In the genomic region with DNA sequence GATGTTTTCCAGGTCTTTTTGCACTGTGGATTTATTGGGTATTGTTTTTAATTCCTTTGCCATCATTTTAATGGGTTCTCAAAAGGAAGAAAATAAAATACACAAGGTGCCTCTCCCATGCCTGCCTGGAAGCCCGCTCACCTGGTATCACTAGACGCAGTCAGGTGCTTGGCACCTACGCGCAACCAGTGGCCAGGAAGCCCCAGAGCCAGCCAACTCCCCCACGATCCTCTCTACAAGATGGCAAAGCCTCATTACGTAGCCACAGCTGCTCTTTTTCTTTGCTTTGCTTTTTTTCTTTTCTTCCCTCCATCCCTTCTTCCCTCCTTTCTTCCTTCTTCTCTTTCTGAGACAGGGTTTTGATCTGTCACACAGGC, we compare ENCODE assay signal across 1 cellular context.
TF ChIP-seq lines count a peak whose summit lies in the region.

No MANE protein-coding gene starts in this region.

TF ChIP-seq in H1, 55 proteins besides CTCF, POLR2A, EP300 and RAD21:
- TF ChIP-seq, protein P1, sequence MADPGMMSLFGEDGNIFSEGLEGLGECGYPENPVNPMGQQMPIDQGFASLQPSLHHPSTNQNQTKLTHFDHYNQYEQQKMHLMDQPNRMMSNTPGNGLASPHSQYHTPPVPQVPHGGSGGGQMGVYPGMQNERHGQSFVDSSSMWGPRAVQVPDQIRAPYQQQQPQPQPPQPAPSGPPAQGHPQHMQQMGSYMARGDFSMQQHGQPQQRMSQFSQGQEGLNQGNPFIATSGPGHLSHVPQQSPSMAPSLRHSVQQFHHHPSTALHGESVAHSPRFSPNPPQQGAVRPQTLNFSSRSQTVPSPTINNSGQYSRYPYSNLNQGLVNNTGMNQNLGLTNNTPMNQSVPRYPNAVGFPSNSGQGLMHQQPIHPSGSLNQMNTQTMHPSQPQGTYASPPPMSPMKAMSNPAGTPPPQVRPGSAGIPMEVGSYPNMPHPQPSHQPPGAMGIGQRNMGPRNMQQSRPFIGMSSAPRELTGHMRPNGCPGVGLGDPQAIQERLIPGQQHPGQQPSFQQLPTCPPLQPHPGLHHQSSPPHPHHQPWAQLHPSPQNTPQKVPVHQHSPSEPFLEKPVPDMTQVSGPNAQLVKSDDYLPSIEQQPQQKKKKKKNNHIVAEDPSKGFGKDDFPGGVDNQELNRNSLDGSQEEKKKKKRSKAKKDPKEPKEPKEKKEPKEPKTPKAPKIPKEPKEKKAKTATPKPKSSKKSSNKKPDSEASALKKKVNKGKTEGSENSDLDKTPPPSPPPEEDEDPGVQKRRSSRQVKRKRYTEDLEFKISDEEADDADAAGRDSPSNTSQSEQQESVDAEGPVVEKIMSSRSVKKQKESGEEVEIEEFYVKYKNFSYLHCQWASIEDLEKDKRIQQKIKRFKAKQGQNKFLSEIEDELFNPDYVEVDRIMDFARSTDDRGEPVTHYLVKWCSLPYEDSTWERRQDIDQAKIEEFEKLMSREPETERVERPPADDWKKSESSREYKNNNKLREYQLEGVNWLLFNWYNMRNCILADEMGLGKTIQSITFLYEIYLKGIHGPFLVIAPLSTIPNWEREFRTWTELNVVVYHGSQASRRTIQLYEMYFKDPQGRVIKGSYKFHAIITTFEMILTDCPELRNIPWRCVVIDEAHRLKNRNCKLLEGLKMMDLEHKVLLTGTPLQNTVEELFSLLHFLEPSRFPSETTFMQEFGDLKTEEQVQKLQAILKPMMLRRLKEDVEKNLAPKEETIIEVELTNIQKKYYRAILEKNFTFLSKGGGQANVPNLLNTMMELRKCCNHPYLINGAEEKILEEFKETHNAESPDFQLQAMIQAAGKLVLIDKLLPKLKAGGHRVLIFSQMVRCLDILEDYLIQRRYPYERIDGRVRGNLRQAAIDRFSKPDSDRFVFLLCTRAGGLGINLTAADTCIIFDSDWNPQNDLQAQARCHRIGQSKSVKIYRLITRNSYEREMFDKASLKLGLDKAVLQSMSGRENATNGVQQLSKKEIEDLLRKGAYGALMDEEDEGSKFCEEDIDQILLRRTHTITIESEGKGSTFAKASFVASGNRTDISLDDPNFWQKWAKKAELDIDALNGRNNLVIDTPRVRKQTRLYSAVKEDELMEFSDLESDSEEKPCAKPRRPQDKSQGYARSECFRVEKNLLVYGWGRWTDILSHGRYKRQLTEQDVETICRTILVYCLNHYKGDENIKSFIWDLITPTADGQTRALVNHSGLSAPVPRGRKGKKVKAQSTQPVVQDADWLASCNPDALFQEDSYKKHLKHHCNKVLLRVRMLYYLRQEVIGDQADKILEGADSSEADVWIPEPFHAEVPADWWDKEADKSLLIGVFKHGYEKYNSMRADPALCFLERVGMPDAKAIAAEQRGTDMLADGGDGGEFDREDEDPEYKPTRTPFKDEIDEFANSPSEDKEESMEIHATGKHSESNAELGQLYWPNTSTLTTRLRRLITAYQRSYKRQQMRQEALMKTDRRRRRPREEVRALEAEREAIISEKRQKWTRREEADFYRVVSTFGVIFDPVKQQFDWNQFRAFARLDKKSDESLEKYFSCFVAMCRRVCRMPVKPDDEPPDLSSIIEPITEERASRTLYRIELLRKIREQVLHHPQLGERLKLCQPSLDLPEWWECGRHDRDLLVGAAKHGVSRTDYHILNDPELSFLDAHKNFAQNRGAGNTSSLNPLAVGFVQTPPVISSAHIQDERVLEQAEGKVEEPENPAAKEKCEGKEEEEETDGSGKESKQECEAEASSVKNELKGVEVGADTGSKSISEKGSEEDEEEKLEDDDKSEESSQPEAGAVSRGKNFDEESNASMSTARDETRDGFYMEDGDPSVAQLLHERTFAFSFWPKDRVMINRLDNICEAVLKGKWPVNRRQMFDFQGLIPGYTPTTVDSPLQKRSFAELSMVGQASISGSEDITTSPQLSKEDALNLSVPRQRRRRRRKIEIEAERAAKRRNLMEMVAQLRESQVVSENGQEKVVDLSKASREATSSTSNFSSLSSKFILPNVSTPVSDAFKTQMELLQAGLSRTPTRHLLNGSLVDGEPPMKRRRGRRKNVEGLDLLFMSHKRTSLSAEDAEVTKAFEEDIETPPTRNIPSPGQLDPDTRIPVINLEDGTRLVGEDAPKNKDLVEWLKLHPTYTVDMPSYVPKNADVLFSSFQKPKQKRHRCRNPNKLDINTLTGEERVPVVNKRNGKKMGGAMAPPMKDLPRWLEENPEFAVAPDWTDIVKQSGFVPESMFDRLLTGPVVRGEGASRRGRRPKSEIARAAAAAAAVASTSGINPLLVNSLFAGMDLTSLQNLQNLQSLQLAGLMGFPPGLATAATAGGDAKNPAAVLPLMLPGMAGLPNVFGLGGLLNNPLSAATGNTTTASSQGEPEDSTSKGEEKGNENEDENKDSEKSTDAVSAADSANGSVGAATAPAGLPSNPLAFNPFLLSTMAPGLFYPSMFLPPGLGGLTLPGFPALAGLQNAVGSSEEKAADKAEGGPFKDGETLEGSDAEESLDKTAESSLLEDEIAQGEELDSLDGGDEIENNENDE (IDR thresholded peaks at IDR 0.05; ENCODE audit: insufficient replicate concordance, low read length): no peak
- TF ChIP-seq PHF8 (conservative IDR thresholded peaks at IDR 0.05; ENCODE audit: low read depth, low read length): no peak
- no peak for TF ChIP-seq ASH2L (IDR thresholded peaks at IDR 0.05; ENCODE audit: low read length)
- TF ChIP-seq GABPA (IDR thresholded peaks at IDR 0.05; ENCODE audit: borderline replicate concordance, insufficient read depth, low read length): no peak
- no peak for TF ChIP-seq CREB1 (IDR thresholded peaks at IDR 0.05)
- TF ChIP-seq JUN (IDR thresholded peaks at IDR 0.05; ENCODE audit: low read depth, low read length): no peak
- no peak for TF ChIP-seq SIX5 (IDR thresholded peaks at IDR 0.05; ENCODE audit: low read depth, low read length)
- TF ChIP-seq HDAC2 (IDR thresholded peaks at IDR 0.05; ENCODE audit: borderline replicate concordance in 1 of 2, low read depth in 2 of 2, low read length in 2 of 2): no peak
- TF ChIP-seq KDM4A (IDR thresholded peaks at IDR 0.05; ENCODE audit: low read depth, low read length, severe bottlenecking): no peak
- no peak for TF ChIP-seq CHD2 (IDR thresholded peaks at IDR 0.05; ENCODE audit: low read length)
- no peak for TF ChIP-seq EGR1 (IDR thresholded peaks at IDR 0.05; ENCODE audit: borderline replicate concordance, low read depth, low read length)
- no peak for TF ChIP-seq RXRA (IDR thresholded peaks at IDR 0.05; ENCODE audit: insufficient read depth, low read depth, low read length)
